In the genomic region with DNA sequence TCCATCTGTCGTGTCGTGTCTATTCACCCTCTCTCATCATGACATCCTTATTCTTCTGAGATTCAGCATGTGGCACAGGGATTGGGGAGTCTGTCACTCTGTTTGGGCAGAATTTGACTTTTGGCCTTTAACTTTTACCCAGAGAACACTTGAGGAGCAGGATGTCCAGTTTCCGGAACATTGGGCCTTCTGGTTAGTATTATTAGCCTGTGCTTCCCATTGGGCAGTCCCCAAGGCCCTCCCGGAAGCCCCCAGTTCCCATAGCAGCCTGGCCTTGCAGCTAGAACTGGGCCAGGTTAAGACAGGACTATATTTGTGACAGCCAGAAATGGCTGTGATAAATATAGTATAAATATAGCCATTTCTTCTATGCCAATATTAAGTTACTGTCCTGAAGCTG, we compare ENCODE assay signal across 33 cellular contexts. TPM values are rescaled to one million over a fixed set of nuclear protein-coding genes. Genes with fewer than 3 reads are reported as not detected.
DNase-seq lines count a peak whose midpoint lies in the region; ATAC-seq, FAIRE-seq and TF ChIP-seq lines count a peak whose summit lies in the region.
"Had no signal": no experiment of that assay in that cellular context is flagged by ENCODE, and none has a peak within 500 bp of the region (broad histone marks: within the 10 kb centered on the region; RNA-seq: fewer than 3 reads in every experiment).

No MANE protein-coding gene starts in this region.

- intact Hi-C loops in esophagus squamous epithelium (cut with DNase I), result no loop called here
- intact Hi-C loops in right lobe of liver (cut with DNase I), result no loop called here
- intact Hi-C loops in stomach (cut with DNase I; ENCODE audit: low total_unique reads), result no loop called here

- H3K27me3 Mint-ChIP-seq in HFFc6 (ENCODE audit: insufficient read depth), result peaks cover 3% of the 10 kb centered on the region
- H3K27me3 Mint-ChIP-seq: naive thymus-derived CD8-positive, alpha-beta T cell had no signal

- FAIRE-seq in A549 (lab: Jason Lieb, UNC), result peak; percentile 13
- FAIRE-seq: bronchial epithelial cell, GM12878 had no signal

- H3K4me2 ChIP-seq in A549, result no peak overlapping the region
- H3K4me2 ChIP-seq: PC-9 had no signal

- H3K27ac ChIP-seq in A549 (no peak overlapping the region), esophagus squamous epithelium (peak overlapping the region in 3 of 4 donors; percentile 58 to 81 (median 65)), right lobe of liver (peak overlapping the region in 1 of 3 donors; percentile 43), stomach (peak overlapping the region in 4 of 5 donors; percentile 39 to 73 (median 60))
- H3K27ac ChIP-seq: colonic mucosa, foreskin keratinocyte, GM23248, PC-9 had no signal

- H3K4me3 Mint-ChIP-seq in HFFc6, result no peak overlapping the region
- H3K4me3 Mint-ChIP-seq: activated naive CD4-positive, alpha-beta T cell treated with anti-CD3 and anti-CD28 coated beads, Interleukin-2, amount 10 ng/mL, durations not matched to agents 7 days and 5 days; CD8-positive, alpha-beta memory T cell; naive thymus-derived CD8-positive, alpha-beta T cell; stimulated activated effector memory CD8-positive, alpha-beta T cell treated with anti-CD3 and anti-CD28 coated beads, Interleukin-12 subunit alpha, Interleukin-12 subunit beta, amount 100 ng/mL, for 72 hours had no signal

- 90% methylated on average over 4 of the region's 4 CpGs for WGBS in A549 (ENCODE audit: missing lambda C conversion rate)
- whole genome bisulfite sequencing in esophagus squamous epithelium, 2 donors, result 74 to 94% methylated on average over 4 of the region's 4 CpGs
- WGBS in right lobe of liver (ENCODE audit: insufficient coverage, low coverage, low lambda C conversion rate, missing lambda C conversion rate), result 69% methylated on average over 2 of the region's 4 CpGs
- 73 to 85% (median 83%) methylated on average over 4 of the region's 4 CpGs for WGBS in stomach, 5 donors

- no peaks in the 10 kb centered on the region for H3K9me3 ChIP-seq in A549
- H3K9me3 ChIP-seq in esophagus squamous epithelium, result no peaks in the 10 kb centered on the region
- no peaks in the 10 kb centered on the region for H3K9me3 ChIP-seq in right lobe of liver
- no peaks in the 10 kb centered on the region for H3K9me3 ChIP-seq in stomach
- H3K9me3 ChIP-seq: colonic mucosa had no signal

- peaks cover 0 to 6% (median 0%) of the 10 kb centered on the region in 4 donors for H3K27me3 ChIP-seq in esophagus squamous epithelium
- H3K27me3 ChIP-seq in right lobe of liver, result no peaks in the 10 kb centered on the region
- no peaks in the 10 kb centered on the region for H3K27me3 ChIP-seq in stomach
- H3K27me3 ChIP-seq: colonic mucosa had no signal

- H3K4me3 ChIP-seq in A549, result no peak overlapping the region
- no peak overlapping the region for H3K4me3 ChIP-seq in esophagus squamous epithelium
- no peak overlapping the region for H3K4me3 ChIP-seq in right lobe of liver
- H3K4me3 ChIP-seq in stomach, result no peak overlapping the region
- H3K4me3 ChIP-seq: colonic mucosa, GM12878, GM23248, PC-9 had no signal

- TF ChIP-seq EP300 in A549 (IDR thresholded peaks at IDR 0.05), result no peak
- no peak for TF ChIP-seq EP300 in stomach (IDR thresholded peaks at IDR 0.05)

- no peak for DNase-seq in A549 (ENCODE audit: low read depth in 1 of 2, low spot score in 1 of 2)
- no peak for DNase-seq in esophagus squamous epithelium (lab: John Stamatoyannopoulos, UW)
- DNase-seq in right lobe of liver, result no peak
- no peak for DNase-seq in stomach
- no peak for DNase-seq in SHP77 (lab: John Stamatoyannopoulos, UW)
- no peak for DNase-seq in HFFc6
- no peak for DNase-seq in NOMO-1 treated with dmso at 0.1 percent for 144 hours (lab: John Stamatoyannopoulos, UW; ENCODE audit: unreplicated experiment)
- DNase-seq: activated naive CD4-positive, alpha-beta T cell treated with anti-CD3 and anti-CD28 coated beads, Interleukin-2, amount 10 ng/mL, durations not matched to agents 7 days and 5 days; amniotic stem cell; CD8-positive, alpha-beta memory T cell; colonic mucosa; DMS 273 treated with DMSO at 0.1 percent for 48 hours; effector memory CD4-positive, alpha-beta T cell; EL; foreskin keratinocyte; GM23248; hippocampal formation; midbrain; naive thymus-derived CD8-positive, alpha-beta T cell; NCI-H1694; NCI-H510A; PC-9; retina; SHP77 treated with DMSO at 0.1 percent for 48 hours; stimulated activated CD4-positive, alpha-beta T cell treated with anti-CD3 and anti-CD28 coated beads, Interleukin-4, amount 100 ng/mL, for 24 hours had no signal

- no peak overlapping the region for H3K27ac Mint-ChIP-seq in HFFc6
- H3K27ac Mint-ChIP-seq: activated naive CD4-positive, alpha-beta T cell treated with anti-CD3 and anti-CD28 coated beads, Interleukin-2, amount 10 ng/mL, durations not matched to agents 7 days and 5 days had no signal

- POLR2A ChIA-PET in A549 (lab: Yijun Ruan, JAX), result no interaction called here

- no peaks in the 10 kb centered on the region for H3K9me3 Mint-ChIP-seq in HFFc6
- H3K9me3 Mint-ChIP-seq: activated naive CD4-positive, alpha-beta T cell treated with anti-CD3 and anti-CD28 coated beads, Interleukin-2, amount 10 ng/mL, durations not matched to agents 7 days and 5 days; CD8-positive, alpha-beta memory T cell; naive thymus-derived CD8-positive, alpha-beta T cell; stimulated activated effector memory CD8-positive, alpha-beta T cell treated with anti-CD3 and anti-CD28 coated beads, Interleukin-12 subunit alpha, Interleukin-12 subunit beta, amount 100 ng/mL, for 72 hours had no signal

- CTCF ChIA-PET in A549 (lab: Yijun Ruan, JAX), result interaction anchor here (0.6 to 4.0 kb wide), 4 partner anchors 17 to 51 kb away, joined by 5 to 21 read pairs (median 12); a partner anchor contains a TSS

- no peak for TF ChIP-seq RAD21 in A549 (conservative IDR thresholded peaks at IDR 0.05 in 1 of 2, IDR thresholded peaks at IDR 0.05 in 1 of 2)

- no peaks in the 10 kb centered on the region for H3K36me3 Mint-ChIP-seq in HFFc6 (ENCODE audit: low read depth)
- H3K36me3 Mint-ChIP-seq: activated naive CD4-positive, alpha-beta T cell treated with anti-CD3 and anti-CD28 coated beads, Interleukin-2, amount 10 ng/mL, durations not matched to agents 7 days and 5 days; CD8-positive, alpha-beta memory T cell; naive thymus-derived CD8-positive, alpha-beta T cell; stimulated activated effector memory CD8-positive, alpha-beta T cell treated with anti-CD3 and anti-CD28 coated beads, Interleukin-12 subunit alpha, Interleukin-12 subunit beta, amount 100 ng/mL, for 72 hours had no signal

- no peak for TF ChIP-seq CTCF in A549 (IDR thresholded peaks at IDR 0.05)
- no peak for TF ChIP-seq CTCF in esophagus squamous epithelium (IDR thresholded peaks at IDR 0.05)
- TF ChIP-seq CTCF in right lobe of liver (IDR thresholded peaks at IDR 0.05), result no peak
- TF ChIP-seq CTCF in stomach (IDR thresholded peaks at IDR 0.05), result no peak
- no peak for TF ChIP-seq CTCF in HFFc6 (IDR thresholded peaks at IDR 0.05)

- no peak for TF ChIP-seq POLR2A in A549 (IDR thresholded peaks at IDR 0.05; ENCODE audit: low read length)
- no peak for TF ChIP-seq POLR2A in esophagus squamous epithelium (IDR thresholded peaks at IDR 0.05)
- no peak for TF ChIP-seq POLR2A in right lobe of liver (IDR thresholded peaks at IDR 0.05)
- TF ChIP-seq POLR2A in stomach (IDR thresholded peaks at IDR 0.05), result no peak

- H3K36me3 ChIP-seq in esophagus squamous epithelium (no peaks in the 10 kb centered on the region), right lobe of liver (no peaks in the 10 kb centered on the region), stomach (no peaks in the 10 kb centered on the region)
- H3K36me3 ChIP-seq: colonic mucosa had no signal

- ATAC-seq in A549 (no peak), right lobe of liver (peak; percentile 38 to 58 (median 46)), GM21717 (IDR thresholded peaks at IDR 0.05; ENCODE audit: unreplicated experiment) (no peak)
- ATAC-seq: foreskin keratinocyte; GM12878; naive thymus-derived CD8-positive, alpha-beta T cell; stimulated activated effector memory CD8-positive, alpha-beta T cell treated with anti-CD3 and anti-CD28 coated beads, Interleukin-12 subunit alpha, Interleukin-12 subunit beta, amount 100 ng/mL, for 72 hours had no signal

- H3K4me1 Mint-ChIP-seq in HFFc6 (ENCODE audit: low read depth), result no peaks in the 10 kb centered on the region

- H3K4me1 ChIP-seq in A549 (peaks cover 10% of the 10 kb centered on the region; the same call in 2 of the 3 replicates), esophagus squamous epithelium (peaks cover 0 to 31% (median 4%) of the 10 kb centered on the region in 3 donors), right lobe of liver (no peaks in the 10 kb centered on the region), stomach (peaks cover 0 to 15% (median 8%) of the 10 kb centered on the region in 4 donors)
- H3K4me1 ChIP-seq: colonic mucosa, foreskin keratinocyte had no signal

RNA-seq across cellular contexts. Expression of a gene that starts 9.6 kb away (rescaled TPM):
- polyA plus RNA-seq in A549 (2011; rRNA removed), result 0.06 and 0.17 TPM in 2 replicates
- 0.03 and 0.07 TPM in 2 replicates for polyA plus RNA-seq in A549 (2012; cell fraction: cytosol; rRNA removed)
- polyA plus RNA-seq in A549 (2012; cell fraction: nucleus; rRNA removed), result 0.05 TPM in 2 replicates
- polyA plus RNA-seq in A549 (2017; fragmentation: RNase III; extraction: RNeasy Plus Mini Kit Qiagen cat#74134 plus additional on column Dnase treatment), result 0.03 to 0.08 TPM (median 0.03 TPM) in 3 replicates
- polyA minus RNA-seq in A549 (2011; rRNA and poly(A)+ RNA removed), result 0.45 and 0.88 TPM in 2 replicates
- under 1 TPM in 2 of 4 donors, not detected in 2; under 0.01 to 0.12 TPM for total RNA-seq in esophagus squamous epithelium
- total RNA-seq in right lobe of liver, result 1 to 10 TPM in 1 of 6 experiments, under 1 TPM in 5; 0.10 to 1.4 (median 0.20) TPM
- 1 to 10 TPM in 3 of 5 donors, not detected in 2; 1.2 to 2.7 (median 2.4) TPM for total RNA-seq in stomach
- polyA plus RNA-seq in stomach, result under 1 TPM; 0.05 to 0.31 (median 0.19) TPM
- not detected for total RNA-seq in HFFc6 (2021; fragmentation: NEBNext Ultra II Directional; extraction: Animal tissue kit (Norgen Biotek cat#: 25700))
- total RNA-seq: foreskin keratinocyte, GM23248, osteoblast had no signal
- polyA plus RNA-seq: CD8-positive, alpha-beta memory T cell; foreskin keratinocyte; GM23248; naive thymus-derived CD8-positive, alpha-beta T cell had no signal

RNA-seq across cellular contexts. Expression of a gene that starts 31.0 kb away (rescaled TPM):
- polyA plus RNA-seq in A549 (2011; rRNA removed) (0.14 and 0.19 TPM in 2 replicates), A549 (2017; fragmentation: RNase III; extraction: RNeasy Plus Mini Kit Qiagen cat#74134 plus additional on column Dnase treatment) (not detected in 3 replicates), stomach (1 to 10 TPM; 1.7 to 9.7 (median 8.1) TPM)
- polyA plus RNA-seq in A549 (2012; cell fraction: cytosol; rRNA removed), result 0.08 and 0.17 TPM in 2 replicates
- polyA plus RNA-seq in A549 (2012; cell fraction: nucleus; rRNA removed), result 0.05 TPM in 1 of 2 replicates, not detected in the other
- not detected in 2 replicates for polyA minus RNA-seq in A549 (2011; rRNA and poly(A)+ RNA removed)
- total RNA-seq in esophagus squamous epithelium (1 to 10 TPM in 3 of 4 donors, not detected in 1; 1.1 to 2.0 (median 1.3) TPM), right lobe of liver (1 to 10 TPM in 2 of 6 experiments, under 1 TPM in 4; 0.62 to 2.2 (median 0.92) TPM), stomach (1 to 10 TPM in 2 of 5 donors, not detected in 3; 4.8 to 5.3 TPM)
- under 1 TPM in 5 of 6 experiments, not detected in 1; 0.26 to 0.76 (median 0.34) TPM for total RNA-seq in HFFc6 (2021; fragmentation: NEBNext Ultra II Directional; extraction: Animal tissue kit (Norgen Biotek cat#: 25700))
- total RNA-seq: bronchial epithelial cell, foreskin keratinocyte, GM23248, LHCN-M2, PC-9 had no signal
- polyA plus RNA-seq: foreskin keratinocyte, GM23248 had no signal

RNA-seq across cellular contexts. Expression of a gene that starts 35.0 kb away (rescaled TPM):
- polyA plus RNA-seq in A549 (2011; rRNA removed) (0.22 and 0.44 TPM in 2 replicates), A549 (2017; fragmentation: RNase III; extraction: RNeasy Plus Mini Kit Qiagen cat#74134 plus additional on column Dnase treatment) (0.67 to 1.2 TPM (median 0.68 TPM) in 3 replicates), stomach (under 1 TPM in 2 of 3 donors, not detected in 1; 0.08 to 0.50 TPM)
- 0.33 and 0.61 TPM in 2 replicates for polyA plus RNA-seq in A549 (2012; cell fraction: cytosol; rRNA removed)
- polyA plus RNA-seq in A549 (2012; cell fraction: nucleus; rRNA removed), result 1.2 and 1.4 TPM in 2 replicates
- 0.50 and 0.54 TPM in 2 replicates for polyA minus RNA-seq in A549 (2011; rRNA and poly(A)+ RNA removed)
- total RNA-seq in esophagus squamous epithelium (under 1 TPM in 1 of 4 donors, not detected in 3; 0.09 TPM), right lobe of liver (under 1 TPM in 3 of 6 experiments, not detected in 3; 0.07 to 0.33 (median 0.12) TPM), stomach (under 1 TPM in 1 of 5 donors, not detected in 4; 0.92 TPM)
- total RNA-seq in HFFc6 (2021; fragmentation: NEBNext Ultra II Directional; extraction: Animal tissue kit (Norgen Biotek cat#: 25700)), result under 1 TPM in 3 of 6 experiments, not detected in 3; 0.17 to 0.27 (median 0.19) TPM
- total RNA-seq: A673, bronchial epithelial cell, foreskin keratinocyte, GM23248, LHCN-M2 had no signal
- polyA plus RNA-seq: GM23248 had no signal

RNA-seq across cellular contexts. Expression of a gene that starts 44.5 kb away (rescaled TPM):
- polyA plus RNA-seq in A549 (2011; rRNA removed) (not detected in 2 replicates), A549 (2017; fragmentation: RNase III; extraction: RNeasy Plus Mini Kit Qiagen cat#74134 plus additional on column Dnase treatment) (not detected in 3 replicates), stomach (not detected)
- polyA plus RNA-seq in A549 (2012; cell fraction: cytosol; rRNA removed), result not detected in 2 replicates
- not detected in 2 replicates for polyA plus RNA-seq in A549 (2012; cell fraction: nucleus; rRNA removed)
- not detected in 2 replicates for polyA minus RNA-seq in A549 (2011; rRNA and poly(A)+ RNA removed)
- total RNA-seq in esophagus squamous epithelium (not detected), right lobe of liver (not detected), stomach (not detected)
- not detected for total RNA-seq in HFFc6 (2021; fragmentation: NEBNext Ultra II Directional; extraction: Animal tissue kit (Norgen Biotek cat#: 25700))
- total RNA-seq: A673; bronchial epithelial cell; CD8-positive, alpha-beta memory T cell; colonic mucosa; foreskin keratinocyte; GM12878; GM23248; LHCN-M2; naive thymus-derived CD8-positive, alpha-beta T cell; osteoblast; PC-9 had no signal
- polyA plus RNA-seq: CD8-positive, alpha-beta memory T cell; esophagus; foreskin keratinocyte; GM23248; naive thymus-derived CD8-positive, alpha-beta T cell had no signal

RNA-seq across cellular contexts. Expression of a gene that starts 52.1 kb away (rescaled TPM):
- polyA plus RNA-seq in A549 (2011; rRNA removed), result not detected in 2 replicates
- polyA plus RNA-seq in A549 (2012; cell fraction: cytosol; rRNA removed), result not detected in 2 replicates
- not detected in 2 replicates for polyA plus RNA-seq in A549 (2012; cell fraction: nucleus; rRNA removed)
- polyA plus RNA-seq in A549 (2017; fragmentation: RNase III; extraction: RNeasy Plus Mini Kit Qiagen cat#74134 plus additional on column Dnase treatment), result not detected in 3 replicates
- polyA minus RNA-seq in A549 (2011; rRNA and poly(A)+ RNA removed), result not detected in 2 replicates
- not detected for total RNA-seq in esophagus squamous epithelium
- not detected for total RNA-seq in right lobe of liver
- not detected for total RNA-seq in stomach
- not detected for polyA plus RNA-seq in stomach
- total RNA-seq in HFFc6 (2021; fragmentation: NEBNext Ultra II Directional; extraction: Animal tissue kit (Norgen Biotek cat#: 25700)), result not detected
- total RNA-seq: A673; bronchial epithelial cell; CD8-positive, alpha-beta memory T cell; colonic mucosa; foreskin keratinocyte; GM12878; GM23248; LHCN-M2; naive thymus-derived CD8-positive, alpha-beta T cell; osteoblast; PC-9 had no signal
- polyA plus RNA-seq: CD8-positive, alpha-beta memory T cell; esophagus; foreskin keratinocyte; GM12878; GM23248; naive thymus-derived CD8-positive, alpha-beta T cell had no signal

Comparison
In these comparisons a context has a peak if more than half of its experiments do, and no peak if none do; other contexts are left out.
1. ATAC-seq: peak in right lobe of liver (4 of 4); none in A549 (0 of 2) and GM21717 (single experiment).
2. H3K27ac ChIP-seq: peak in esophagus squamous epithelium (3 of 4) and stomach (4 of 5); none in A549 (0 of 2).